Comparison of ENCODE assay signal across 9 cellular contexts in genomic region chr10:87869139-87869538, GRCh38. TPM values are rescaled to one million over a fixed set of nuclear protein-coding genes. Genes with fewer than 3 reads are reported as not detected.
DNase-seq lines count a peak whose midpoint lies in the region; ATAC-seq and TF ChIP-seq lines count a peak whose summit lies in the region.
"Not testable (repeated sequence)": the region's sequence is repeated elsewhere in the genome, so short reads cannot be mapped to it uniquely, and the experiment has no call there.
"Had no signal": no experiment of that assay in that cellular context is flagged by ENCODE, and none has a peak within 500 bp of the region (broad histone marks: within the 10 kb centered on the region; RNA-seq: fewer than 3 reads in every experiment).

No MANE protein-coding gene starts in this region.

- not testable (repeated sequence) for H2AK5ac ChIP-seq in trophoblast cell (ENCODE audit: low read length)

- H3K4me2 ChIP-seq in Loucy (ENCODE audit: low read depth, low read length, poor library complexity, severe bottlenecking), result peak overlapping the region; percentile 85
- not testable (repeated sequence) for H3K4me2 ChIP-seq in trophoblast cell (ENCODE audit: low read length)

- H4K12ac ChIP-seq in trophoblast cell (ENCODE audit: low read depth, low read length), result not testable (repeated sequence)

- not testable (repeated sequence) for H3K27me3 ChIP-seq in CD8-positive, alpha-beta memory T cell (ENCODE audit: insufficient read depth, low read length, poor library complexity, severe bottlenecking); lower lobe of right lung (ENCODE audit: low read depth); trophoblast cell (ENCODE audit: insufficient read depth, low read length); tibial artery
- peaks cover 14% of the 10 kb centered on the region for H3K27me3 ChIP-seq in Loucy (ENCODE audit: insufficient read depth, low read length, poor library complexity, severe bottlenecking)

- H3K79me2 ChIP-seq in Loucy (ENCODE audit: insufficient read depth, low read length), result peaks cover 100% of the 10 kb centered on the region
- H3K79me2 ChIP-seq in trophoblast cell (ENCODE audit: control insufficient read depth, insufficient read depth, low read length, poor library complexity), result peaks cover 10% of the 10 kb centered on the region

- intact Hi-C loops in activated CD4-positive, alpha-beta T cell treated with anti-CD3 and anti-CD28 coated beads for 36 hours (cut with DNase I, micrococcal nuclease), result loop anchor here in 1 of 2 experiments (2.0 to 10.0 kb wide), 3 partner anchors 16 to 1126 kb away; partner anchors contain the start of genes FAS, GLUD1 and SHLD2
- intact Hi-C loops in lower lobe of right lung (cut with DNase I), result loop anchor here (5.0 kb wide), 1 partner anchor 518 kb away; no protein-coding TSS in a partner anchor
- intact Hi-C loops in tibial artery (cut with DNase I; ENCODE audit: low total_unique reads), result loop anchor here (10.0 kb wide), 1 partner anchor 386 kb away; no protein-coding TSS in a partner anchor

- H3K9me3 ChIP-seq in CD8-positive, alpha-beta memory T cell (ENCODE audit: low read length); Loucy (ENCODE audit: insufficient read depth, low read depth, low read length); lower lobe of right lung; trophoblast cell (ENCODE audit: insufficient read depth, low read depth, low read length); tibial artery: not testable (repeated sequence)

- TF ChIP-seq CTCF in Loucy (conservative IDR thresholded peaks at IDR 0.05; ENCODE audit: low read length); brain (conservative IDR thresholded peaks at IDR 0.05); fibroblast of pulmonary artery (IDR thresholded peaks at IDR 0.05; ENCODE audit: low read length, missing control alignments); lower lobe of right lung (IDR thresholded peaks at IDR 0.05); tibial artery (IDR thresholded peaks at IDR 0.05): not testable (repeated sequence)

- H2BK5ac ChIP-seq in trophoblast cell (ENCODE audit: low read depth, low read length, poor library complexity), result not testable (repeated sequence)

- peaks cover 57% of the 10 kb centered on the region for H4K20me1 ChIP-seq in Loucy (ENCODE audit: insufficient read depth, low read length, poor library complexity, severe bottlenecking)

- not testable (repeated sequence) for H4K91ac ChIP-seq in trophoblast cell (ENCODE audit: low read depth, low read length)

- peak overlapping the region; percentile 29 for H3K4ac ChIP-seq in trophoblast cell (ENCODE audit: low read depth, low read length)

- H3K36me3 ChIP-seq in CD8-positive, alpha-beta memory T cell (ENCODE audit: insufficient read depth, low read length); lower lobe of right lung; trophoblast cell (ENCODE audit: control insufficient read depth in 1 of 2, insufficient read depth in 2 of 2, low read length in 2 of 2); tibial artery: not testable (repeated sequence)
- peaks cover 13% of the 10 kb centered on the region for H3K36me3 ChIP-seq in Loucy (ENCODE audit: insufficient read depth, low read length)

- not testable (repeated sequence) for H3F3A ChIP-seq in Loucy (ENCODE audit: low read depth)

- H3K9me2 ChIP-seq in Loucy (replicated peaks; ENCODE audit: low read depth, low read length), result not testable (repeated sequence)

- not testable (repeated sequence) for H3K18ac ChIP-seq in trophoblast cell (ENCODE audit: low read length)

- peaks cover 0 to 33% (median 10%) of the 10 kb centered on the region in 3 donors for H3K36me3 Mint-ChIP-seq in CD8-positive, alpha-beta memory T cell
- peaks cover 24% of the 10 kb centered on the region for H3K36me3 Mint-ChIP-seq in activated CD4-positive, alpha-beta T cell treated with anti-CD3 and anti-CD28 coated beads for 36 hours (ENCODE audit: low read depth)
- H3K36me3 Mint-ChIP-seq in brain, result peaks cover 21% of the 10 kb centered on the region

- H3K27ac ChIP-seq in CD8-positive, alpha-beta memory T cell (ENCODE audit: low read depth, low read length); lower lobe of right lung; trophoblast cell (ENCODE audit: low read depth, low read length): not testable (repeated sequence)
- peak overlapping the region; percentile 83 to 100 for H3K27ac ChIP-seq in tibial artery

- CTCF ChIA-PET in CD8-positive, alpha-beta memory T cell (lab: Charles Lee), result not testable (repeated sequence)
- CTCF ChIA-PET in activated CD4-positive, alpha-beta T cell treated with anti-CD3 and anti-CD28 coated beads for 36 hours (lab: Charles Lee), result interaction anchor here (1.5 kb wide), 1 partner anchor 13 kb away, joined by 4 read pairs; no protein-coding TSS in a partner anchor

- not testable (repeated sequence) for H3K79me1 ChIP-seq in trophoblast cell (ENCODE audit: low read length)

- not testable (repeated sequence) for H3K4me3 ChIP-seq in CD8-positive, alpha-beta memory T cell (ENCODE audit: low read length); trophoblast cell (ENCODE audit: low read depth, low read length)
- H3K4me3 ChIP-seq in Loucy (ENCODE audit: low read length, poor library complexity, severe bottlenecking) (peak overlapping the region; percentile 74), fibroblast of pulmonary artery (replicated peaks; ENCODE audit: low read depth, low read length) (peak overlapping the region; percentile 85), lower lobe of right lung (peak overlapping the region; percentile 95), tibial artery (peak overlapping the region; percentile 83 to 97)

- no CpG with 5 or more reads among the region's 9 CpGs for WGBS in trophoblast cell (ENCODE audit: extremely low coverage, insufficient coverage, insufficient read length)

- peaks cover 49% of the 10 kb centered on the region for H3K4me1 ChIP-seq in CD8-positive, alpha-beta memory T cell (ENCODE audit: insufficient read depth, low read length)
- peaks cover 53% of the 10 kb centered on the region for H3K4me1 ChIP-seq in Loucy (ENCODE audit: insufficient read depth, low read length, poor library complexity, severe bottlenecking)
- H3K4me1 ChIP-seq in lower lobe of right lung, result peaks cover 54% of the 10 kb centered on the region
- H3K4me1 ChIP-seq in trophoblast cell (ENCODE audit: control insufficient read depth in 1 of 2, insufficient read depth in 2 of 2, low read length in 2 of 2), result not testable (repeated sequence)
- peaks cover 0 to 60% (median 22%) of the 10 kb centered on the region in 4 donors for H3K4me1 ChIP-seq in tibial artery

- DNase-seq in CD8-positive, alpha-beta memory T cell; activated CD4-positive, alpha-beta T cell treated with anti-CD3 and anti-CD28 coated beads for 36 hours; fibroblast of pulmonary artery (ENCODE audit: low read depth); lower lobe of right lung; trophoblast cell; tibial artery: not testable (repeated sequence)

- H3K27ac Mint-ChIP-seq in CD8-positive, alpha-beta memory T cell, result peak overlapping the region in 1 of 8 donors; percentile 51
- H3K27ac Mint-ChIP-seq in activated CD4-positive, alpha-beta T cell treated with anti-CD3 and anti-CD28 coated beads for 36 hours, result not testable (repeated sequence)
- H3K27ac Mint-ChIP-seq in brain, result peak overlapping the region in 2 of 5 experiments; percentile 59 to 100

- not testable (repeated sequence) for ATAC-seq in activated CD4-positive, alpha-beta T cell treated with anti-CD3 and anti-CD28 coated beads for 36 hours; lower lobe of right lung

- H2BK120ac ChIP-seq in trophoblast cell (ENCODE audit: insufficient read depth, low read length, poor library complexity), result not testable (repeated sequence)

- H3K4me1 Mint-ChIP-seq in CD8-positive, alpha-beta memory T cell, result peaks cover 75 to 95% (median 93%) of the 10 kb centered on the region in 3 donors
- peaks cover 60% of the 10 kb centered on the region for H3K4me1 Mint-ChIP-seq in activated CD4-positive, alpha-beta T cell treated with anti-CD3 and anti-CD28 coated beads for 36 hours
- H3K4me1 Mint-ChIP-seq in brain, result peaks cover 68% of the 10 kb centered on the region

- peak overlapping the region; percentile 96 for H3K9ac ChIP-seq in Loucy (ENCODE audit: low read depth, low read length, poor library complexity, severe bottlenecking)
- not testable (repeated sequence) for H3K9ac ChIP-seq in trophoblast cell (ENCODE audit: low read length)

- peak overlapping the region; percentile 48 to 97 (median 77) for H3K4me3 Mint-ChIP-seq in CD8-positive, alpha-beta memory T cell
- H3K4me3 Mint-ChIP-seq in activated CD4-positive, alpha-beta T cell treated with anti-CD3 and anti-CD28 coated beads for 36 hours, result peak overlapping the region; percentile 34
- peak overlapping the region; percentile 83 to 100 (median 94) for H3K4me3 Mint-ChIP-seq in brain

- not testable (repeated sequence) for H3K14ac ChIP-seq in trophoblast cell (ENCODE audit: low read length)

- POLR2A ChIA-PET in CD8-positive, alpha-beta memory T cell (lab: Charles Lee), result not testable (repeated sequence)
- POLR2A ChIA-PET in activated CD4-positive, alpha-beta T cell treated with anti-CD3 and anti-CD28 coated beads for 36 hours (lab: Charles Lee), result interaction anchor here (0.6 kb wide), 1 partner anchor 772 kb away, joined by 3 read pairs; no protein-coding TSS in a partner anchor

- not testable (repeated sequence) for H3K23ac ChIP-seq in trophoblast cell (ENCODE audit: low read length)

- not testable (repeated sequence) for H2BK12ac ChIP-seq in trophoblast cell (ENCODE audit: low read length)

- H2AFZ ChIP-seq in Loucy (ENCODE audit: low read length); trophoblast cell (ENCODE audit: insufficient read depth, low read length, poor library complexity): not testable (repeated sequence)

- H3K27me3 Mint-ChIP-seq in CD8-positive, alpha-beta memory T cell; activated CD4-positive, alpha-beta T cell treated with anti-CD3 and anti-CD28 coated beads for 36 hours: not testable (repeated sequence)
- peaks cover 23% of the 10 kb centered on the region for H3K27me3 Mint-ChIP-seq in brain

- H4K8ac ChIP-seq in trophoblast cell (ENCODE audit: low read depth, low read length), result not testable (repeated sequence)

- H3K9me3 Mint-ChIP-seq in CD8-positive, alpha-beta memory T cell; activated CD4-positive, alpha-beta T cell treated with anti-CD3 and anti-CD28 coated beads for 36 hours (ENCODE audit: low read depth); brain: not testable (repeated sequence)

RNA-seq across cellular contexts. Expression of gene PTEN, which starts 5.7 kb away (rescaled TPM):
- total RNA-seq in CD8-positive, alpha-beta memory T cell, result 10 to 100 TPM; 49.5 to 50.6 TPM
- 29.1 TPM for polyA plus RNA-seq in CD8-positive, alpha-beta memory T cell
- total RNA-seq in activated CD4-positive, alpha-beta T cell treated with anti-CD3 and anti-CD28 coated beads for 36 hours, result 10 to 100 TPM; 38.1 to 42.1 TPM
- polyA plus RNA-seq in brain (ENCODE audit: insufficient read depth, low read depth, low replicate concordance), result 29.6 TPM
- 101 TPM for total RNA-seq in lower lobe of right lung
- polyA plus RNA-seq in trophoblast cell (2013), result 52.1 and 54.8 TPM in 2 replicates
- total RNA-seq: H4 had no signal

RNA-seq across cellular contexts. Expression of gene KLLN, which starts 5.8 kb away (rescaled TPM):
- 1 to 10 TPM in 1 of 2 experiments, under 1 TPM in 1; 0.80 to 1.1 TPM for total RNA-seq in CD8-positive, alpha-beta memory T cell
- 0.39 TPM for polyA plus RNA-seq in CD8-positive, alpha-beta memory T cell
- total RNA-seq in activated CD4-positive, alpha-beta T cell treated with anti-CD3 and anti-CD28 coated beads for 36 hours, result under 1 TPM; 0.30 to 0.34 TPM
- polyA plus RNA-seq in brain (ENCODE audit: insufficient read depth, low read depth, low replicate concordance), result 0.24 TPM
- total RNA-seq in lower lobe of right lung, result 0.71 TPM
- polyA plus RNA-seq in trophoblast cell (2013), result 0.42 and 0.49 TPM in 2 replicates
- total RNA-seq: H4 had no signal

RNA-seq across cellular contexts. Expression of gene ATAD1, which starts 51.1 kb away (rescaled TPM):
- total RNA-seq in CD8-positive, alpha-beta memory T cell, result 10 to 100 TPM; 60.7 to 62.3 TPM
- 47.2 TPM for polyA plus RNA-seq in CD8-positive, alpha-beta memory T cell
- 10 to 100 TPM; 34.2 to 46.8 TPM for total RNA-seq in activated CD4-positive, alpha-beta T cell treated with anti-CD3 and anti-CD28 coated beads for 36 hours
- polyA plus RNA-seq in brain (ENCODE audit: insufficient read depth, low read depth, low replicate concordance), result 24.2 TPM
- total RNA-seq in lower lobe of right lung, result 51.2 TPM
- 36.3 and 39.0 TPM in 2 replicates for polyA plus RNA-seq in trophoblast cell (2013)

Comparison
In these comparisons a context has a peak if more than half of its experiments do, and no peak if none do; other contexts are left out.
1. H3K4me3 Mint-ChIP-seq: peak in every context shown above with its lines; median percentile 94 in brain; 77 in CD8-positive, alpha-beta memory T cell; 34 in activated CD4-positive, alpha-beta T cell treated with anti-CD3 and anti-CD28 coated beads for 36 hours.